ENCODE assay signal across 9 cellular contexts in genomic region chr1:19310720-19311502, GRCh38. TPM values are rescaled to one million over a fixed set of nuclear protein-coding genes. Genes with fewer than 3 reads are reported as not detected.
DNase-seq lines count a peak whose midpoint lies in the region; ATAC-seq, FAIRE-seq and TF ChIP-seq lines count a peak whose summit lies in the region.
"Had no signal": no experiment of that assay in that cellular context is flagged by ENCODE, and none has a peak within 500 bp of the region (broad histone marks: within the 10 kb centered on the region; RNA-seq: fewer than 3 reads in every experiment).

No MANE protein-coding gene starts in this region.

- peaks cover 17% of the 10 kb centered on the region; the same call in 2 of the 3 replicates for H3K4me1 ChIP-seq in A549
- peaks cover 0 to 36% (median 29%) of the 10 kb centered on the region in 4 donors for H3K4me1 ChIP-seq in sigmoid colon

- no peak for FAIRE-seq in A549 (lab: Jason Lieb, UNC)
- FAIRE-seq: islet of Langerhans had no signal

- no peak for TF ChIP-seq CTCF in A549 (IDR thresholded peaks at IDR 0.05)
- no peak for TF ChIP-seq CTCF in GM13976 (IDR thresholded peaks at IDR 0.05; ENCODE audit: borderline replicate concordance, control extremely low read depth, extremely low read depth, insufficient read depth, missing control alignments)
- TF ChIP-seq CTCF in VCaP (conservative IDR thresholded peaks at IDR 0.05), result no peak
- no peak for TF ChIP-seq CTCF in glutamatergic neuron (IDR thresholded peaks at IDR 0.05; ENCODE audit: partially characterized antibody, unreplicated experiment)
- TF ChIP-seq CTCF in sigmoid colon (IDR thresholded peaks at IDR 0.05), result no peak

- ATAC-seq in A549 (peak in 1 of 2 experiments; percentile 21; a peak in 3 of 6 replicates), GM18873 (IDR thresholded peaks at IDR 0.05; ENCODE audit: low FRiP score, unreplicated experiment) (no peak), HG02870 (IDR thresholded peaks at IDR 0.05; ENCODE audit: unreplicated experiment) (no peak)

- peaks cover 15% of the 10 kb centered on the region for H3K4me1 Mint-ChIP-seq in glutamatergic neuron (ENCODE audit: low read depth, unreplicated experiment)

- intact Hi-C loops in sigmoid colon (cut with DNase I), result loop anchor here (2.0 to 5.0 kb wide), 2 partner anchors 60 to 76 kb away; partner anchors contain the start of genes EMC1 and MRTO4

- no peak for TF ChIP-seq RAD21 in A549 (conservative IDR thresholded peaks at IDR 0.05 in 1 of 2, IDR thresholded peaks at IDR 0.05 in 1 of 2)

- WGBS in A549 (ENCODE audit: missing lambda C conversion rate), result 50% methylated on average over 13 of the region's 13 CpGs
- 39 to 46% methylated on average over 13 of the region's 13 CpGs for WGBS in sigmoid colon, 2 donors

- no peaks in the 10 kb centered on the region for H3K27me3 ChIP-seq in sigmoid colon

- H3K27me3 Mint-ChIP-seq in glutamatergic neuron (ENCODE audit: unreplicated experiment), result peaks cover 9% of the 10 kb centered on the region

- H3K36me3 ChIP-seq in sigmoid colon, result peaks cover 9 to 27% (median 22%) of the 10 kb centered on the region in 4 donors

- TF ChIP-seq POLR2A in A549 (IDR thresholded peaks at IDR 0.05; ENCODE audit: low read length) (no peak), sigmoid colon (IDR thresholded peaks at IDR 0.05) (no peak)

- peak overlapping the region; percentile 53 for H3K27ac Mint-ChIP-seq in glutamatergic neuron (ENCODE audit: unreplicated experiment)

- DNase-seq in A549 (ENCODE audit: low read depth in 1 of 2, low spot score in 1 of 2) (no peak), GM13976 (ENCODE audit: low spot score) (peak; percentile 43), glutamatergic neuron (no peak), sigmoid colon (peak; percentile 40)
- DNase-seq in effector CD8-positive, alpha-beta T cell (lab: John Stamatoyannopoulos, UW), result no peak

- in situ Hi-C loops in GM13976 (cut with MboI; ENCODE audit: low sequenced_read_pairs, unreplicated experiment), result no loop called here

- H3K4me3 Mint-ChIP-seq in glutamatergic neuron (ENCODE audit: unreplicated experiment), result peak overlapping the region; percentile 97

- H3K9me3 Mint-ChIP-seq in glutamatergic neuron (ENCODE audit: unreplicated experiment), result peaks cover 15% of the 10 kb centered on the region

- H3K27ac ChIP-seq in A549 (peak overlapping the region; percentile 84 to 94), VCaP (peak overlapping the region; percentile 83), sigmoid colon (peak overlapping the region; percentile 85 to 94 (median 92))

- no peak for TF ChIP-seq EP300 in A549 (IDR thresholded peaks at IDR 0.05)
- TF ChIP-seq EP300 in sigmoid colon (IDR thresholded peaks at IDR 0.05), result no peak

- H3K4me3 ChIP-seq in A549, result peak overlapping the region; percentile 79
- H3K4me3 ChIP-seq in sigmoid colon, result peak overlapping the region; percentile 84 to 94 (median 88)

- POLR2A ChIA-PET in A549 (lab: Yijun Ruan, JAX), result no interaction called here

- peaks cover 4% of the 10 kb centered on the region for H3K36me3 Mint-ChIP-seq in glutamatergic neuron (ENCODE audit: unreplicated experiment)

- CTCF ChIA-PET in A549 (lab: Yijun Ruan, JAX), result interaction anchor here (1.5 kb wide), 1 partner anchor 30 kb away, joined by 5 read pairs; no protein-coding TSS in a partner anchor

- H3K9me3 ChIP-seq in A549 (no peaks in the 10 kb centered on the region), sigmoid colon (no peaks in the 10 kb centered on the region)

- peak overlapping the region; percentile 86 for H3K4me2 ChIP-seq in A549

TF ChIP-seq in A549, 52 proteins besides CTCF, POLR2A, EP300 and RAD21 (continues in another document):
- no peak for TF ChIP-seq POLR2AphosphoS2 (conservative IDR thresholded peaks at IDR 0.05; ENCODE audit: low read length)
- TF ChIP-seq KDM1A (IDR thresholded peaks at IDR 0.05; ENCODE audit: low read depth), result no peak
- TF ChIP-seq ELK1 (IDR thresholded peaks at IDR 0.05; ENCODE audit: low read depth, low read length), result no peak
- TF ChIP-seq GATA3 (IDR thresholded peaks at IDR 0.05; ENCODE audit: borderline replicate concordance), result no peak
- TF ChIP-seq RARB (CRISPR knock-in tag; IDR thresholded peaks at IDR 0.05), result no peak
- TF ChIP-seq NFE2L2 (conservative IDR thresholded peaks at IDR 0.05; ENCODE audit: low read length), result no peak
- TF ChIP-seq SREBF2 (IDR thresholded peaks at IDR 0.05), result no peak
- no peak for TF ChIP-seq BCL3 (IDR thresholded peaks at IDR 0.05)
- TF ChIP-seq HES2 (IDR thresholded peaks at IDR 0.05), result no peak

RNA-seq across cellular contexts. Expression of gene AKR7A2, which starts 1.0 kb away (rescaled TPM):
- polyA plus RNA-seq in A549 (2011; rRNA removed) (22.2 and 27.2 TPM in 2 replicates), A549 (2017; fragmentation: RNase III; extraction: RNeasy Plus Mini Kit Qiagen cat#74134 plus additional on column Dnase treatment) (30.9 to 34.9 TPM (median 31.4 TPM) in 3 replicates), sigmoid colon (10 to 100 TPM; 64.2 to 99.6 (median 84.1) TPM)
- polyA plus RNA-seq in A549 (2012; cell fraction: cytosol; rRNA removed), result 33.9 and 44.1 TPM in 2 replicates
- 31.1 and 35.7 TPM in 2 replicates for polyA plus RNA-seq in A549 (2012; cell fraction: nucleus; rRNA removed)
- 20.4 and 22.9 TPM in 2 replicates for polyA minus RNA-seq in A549 (2011; rRNA and poly(A)+ RNA removed)
- total RNA-seq in glutamatergic neuron (ENCODE audit: unreplicated experiment) (35.7 TPM), sigmoid colon (100 to 1,000 TPM in 1 of 4 donors, 10 to 100 TPM in 3; 55.8 to 110 (median 77.2) TPM)

RNA-seq across cellular contexts. Expression of gene SLC66A1, which starts 1.2 kb away (rescaled TPM):
- 5.6 and 8.1 TPM in 2 replicates for polyA plus RNA-seq in A549 (2011; rRNA removed)
- 15.8 and 21.1 TPM in 2 replicates for polyA plus RNA-seq in A549 (2012; cell fraction: cytosol; rRNA removed)
- polyA plus RNA-seq in A549 (2012; cell fraction: nucleus; rRNA removed), result 22.9 and 26.1 TPM in 2 replicates
- polyA plus RNA-seq in A549 (2017; fragmentation: RNase III; extraction: RNeasy Plus Mini Kit Qiagen cat#74134 plus additional on column Dnase treatment), result 11.1 to 12.8 TPM (median 12.6 TPM) in 3 replicates
- 6.4 TPM in 2 replicates for polyA minus RNA-seq in A549 (2011; rRNA and poly(A)+ RNA removed)
- total RNA-seq in glutamatergic neuron (ENCODE audit: unreplicated experiment), result 41.1 TPM
- total RNA-seq in sigmoid colon, result 10 to 100 TPM in 1 of 4 donors, 1 to 10 TPM in 3; 7.5 to 15.2 (median 8.8) TPM
- 10 to 100 TPM in 1 of 3 donors, 1 to 10 TPM in 2; 5.1 to 16.0 (median 7.2) TPM for polyA plus RNA-seq in sigmoid colon

RNA-seq across cellular contexts. Expression of gene AKR7A3, which starts 22.3 kb away (rescaled TPM):
- polyA plus RNA-seq in A549 (2011; rRNA removed), result 0.10 and 0.13 TPM in 2 replicates
- polyA plus RNA-seq in A549 (2012; cell fraction: cytosol; rRNA removed), result 0.22 and 0.25 TPM in 2 replicates
- 2.5 TPM in 2 replicates for polyA plus RNA-seq in A549 (2012; cell fraction: nucleus; rRNA removed)
- 0.17 to 0.24 TPM (median 0.21 TPM) in 3 replicates for polyA plus RNA-seq in A549 (2017; fragmentation: RNase III; extraction: RNeasy Plus Mini Kit Qiagen cat#74134 plus additional on column Dnase treatment)
- 0.12 and 0.19 TPM in 2 replicates for polyA minus RNA-seq in A549 (2011; rRNA and poly(A)+ RNA removed)
- 1.9 TPM for total RNA-seq in glutamatergic neuron (ENCODE audit: unreplicated experiment)
- total RNA-seq in sigmoid colon, result 1 to 10 TPM in 3 of 4 donors, under 1 TPM in 1; 0.71 to 1.9 (median 1.5) TPM
- 100 to 1,000 TPM in 1 of 3 donors, 10 to 100 TPM in 2; 72.1 to 110 (median 78.3) TPM for polyA plus RNA-seq in sigmoid colon

RNA-seq across cellular contexts. Expression of gene MRTO4, which starts 59.3 kb away (rescaled TPM):
- polyA plus RNA-seq in A549 (2011; rRNA removed), result 52.1 and 66.4 TPM in 2 replicates
- 65.2 and 67.3 TPM in 2 replicates for polyA plus RNA-seq in A549 (2012; cell fraction: cytosol; rRNA removed)
- 35.8 and 35.9 TPM in 2 replicates for polyA plus RNA-seq in A549 (2012; cell fraction: nucleus; rRNA removed)
- polyA plus RNA-seq in A549 (2017; fragmentation: RNase III; extraction: RNeasy Plus Mini Kit Qiagen cat#74134 plus additional on column Dnase treatment), result 58.4 to 70.5 TPM (median 61.7 TPM) in 3 replicates
- 22.0 and 29.2 TPM in 2 replicates for polyA minus RNA-seq in A549 (2011; rRNA and poly(A)+ RNA removed)
- 29.1 TPM for total RNA-seq in glutamatergic neuron (ENCODE audit: unreplicated experiment)
- total RNA-seq in sigmoid colon, result 10 to 100 TPM; 10.8 to 21.3 (median 15.3) TPM
- polyA plus RNA-seq in sigmoid colon, result 10 to 100 TPM; 10.8 to 44.1 (median 13.2) TPM

RNA-seq across cellular contexts. Expression of gene EMC1, which starts 59.6 kb away (rescaled TPM):
- polyA plus RNA-seq in A549 (2011; rRNA removed) (32.2 and 40.2 TPM in 2 replicates), A549 (2017; fragmentation: RNase III; extraction: RNeasy Plus Mini Kit Qiagen cat#74134 plus additional on column Dnase treatment) (23.8 to 28.8 TPM (median 25.8 TPM) in 3 replicates), sigmoid colon (10 to 100 TPM in 1 of 3 donors, 1 to 10 TPM in 2; 1.2 to 16.5 (median 3.2) TPM)
- 41.4 and 43.6 TPM in 2 replicates for polyA plus RNA-seq in A549 (2012; cell fraction: cytosol; rRNA removed)
- polyA plus RNA-seq in A549 (2012; cell fraction: nucleus; rRNA removed), result 151 and 182 TPM in 2 replicates
- 55.1 and 64.4 TPM in 2 replicates for polyA minus RNA-seq in A549 (2011; rRNA and poly(A)+ RNA removed)
- total RNA-seq in glutamatergic neuron (ENCODE audit: unreplicated experiment) (98.9 TPM), sigmoid colon (10 to 100 TPM; 19.6 to 46.5 (median 31.3) TPM)

Comparison
In these comparisons a context has a peak if more than half of its experiments do, and no peak if none do; other contexts are left out.
1. DNase-seq: peak in GM13976 (single experiment) and sigmoid colon (single experiment); none in A549 (0 of 2), glutamatergic neuron (single experiment) and effector CD8-positive, alpha-beta T cell (single experiment).
2. Peak in every context shown above with its lines, with median percentiles within 50 percentile points of each other: H3K27ac ChIP-seq.